In genomic region chr12:7042847-7043246, GRCh38 we compare ENCODE assay signal across 8 cellular contexts. TPM values are rescaled to one million over a fixed set of nuclear protein-coding genes. Genes with fewer than 3 reads are reported as not detected.
DNase-seq lines count a peak whose midpoint lies in the region; ATAC-seq, FAIRE-seq and TF ChIP-seq lines count a peak whose summit lies in the region.

No MANE protein-coding gene starts in this region.

- peak; percentile 43 for ATAC-seq in activated T-helper 17 cell treated with anti-CD3 and anti-CD28 coated beads, Interleukin-2, amount 50 U/mL, for 72 hours (replicated peaks)
- ATAC-seq in GM18907 (IDR thresholded peaks at IDR 0.05; ENCODE audit: unreplicated experiment) (no peak), HG03139 (IDR thresholded peaks at IDR 0.05; ENCODE audit: unreplicated experiment) (no peak)

- no peaks in the 10 kb centered on the region for H3K9me1 ChIP-seq in keratinocyte (ENCODE audit: control insufficient read depth, extremely low read depth, insufficient read depth, low read length)

- H3K36me3 Mint-ChIP-seq in activated T-helper 17 cell treated with anti-CD3 and anti-CD28 coated beads, Interleukin-2, amount 50 U/mL, for 72 hours (ENCODE audit: low read depth), result no peaks in the 10 kb centered on the region

- no peaks in the 10 kb centered on the region for H3K4me1 Mint-ChIP-seq in activated T-helper 17 cell treated with anti-CD3 and anti-CD28 coated beads, Interleukin-2, amount 50 U/mL, for 72 hours

- TF ChIP-seq CTCF in keratinocyte (optimal IDR thresholded peaks at IDR 0.05 in 1 of 3, IDR thresholded peaks at IDR 0.05 in 1 of 3, conservative IDR thresholded peaks at IDR 0.05 in 1 of 3; ENCODE audit: extremely low read depth in 1 of 3, insufficient read depth in 2 of 3, low read length in 3 of 3), result peak in 2 of 3 experiments; percentile 35 to 44

- no peaks in the 10 kb centered on the region for H3K79me2 ChIP-seq in keratinocyte (ENCODE audit: control insufficient read depth, insufficient read depth, low read length)

- H3K27ac ChIP-seq in keratinocyte (ENCODE audit: control insufficient read depth, insufficient read depth, low read length), result no peak overlapping the region

- no peaks in the 10 kb centered on the region for H3K27me3 ChIP-seq in keratinocyte (ENCODE audit: control insufficient read depth, extremely low read depth, insufficient read depth, low read length)
- no peaks in the 10 kb centered on the region for H3K27me3 ChIP-seq in MG63

- no peak overlapping the region for H3K27ac Mint-ChIP-seq in activated T-helper 17 cell treated with anti-CD3 and anti-CD28 coated beads, Interleukin-2, amount 50 U/mL, for 72 hours

- H3K4me3 Mint-ChIP-seq in activated T-helper 17 cell treated with anti-CD3 and anti-CD28 coated beads, Interleukin-2, amount 50 U/mL, for 72 hours, result no peak overlapping the region

- H3K27me3 Mint-ChIP-seq in activated T-helper 17 cell treated with anti-CD3 and anti-CD28 coated beads, Interleukin-2, amount 50 U/mL, for 72 hours, result no peaks in the 10 kb centered on the region

- H3K9ac ChIP-seq in keratinocyte (ENCODE audit: control insufficient read depth, extremely low read depth, insufficient read depth, low read length), result no peak overlapping the region

- H4K20me1 ChIP-seq in keratinocyte (ENCODE audit: control insufficient read depth, extremely low read depth, insufficient read depth, low read length), result no peaks in the 10 kb centered on the region

- H3K9me3 Mint-ChIP-seq in activated T-helper 17 cell treated with anti-CD3 and anti-CD28 coated beads, Interleukin-2, amount 50 U/mL, for 72 hours, result no peaks in the 10 kb centered on the region

- H3K36me3 ChIP-seq in keratinocyte (ENCODE audit: control insufficient read depth in 2 of 2, extremely low read depth in 1 of 2, insufficient read depth in 2 of 2, low read length in 2 of 2), result no peaks in the 10 kb centered on the region
- H3K36me3 ChIP-seq in MG63, result no peaks in the 10 kb centered on the region

- peak; percentile 5 for FAIRE-seq in keratinocyte (lab: Jason Lieb, UNC)
- no peak for FAIRE-seq in GM12891 (lab: Jason Lieb, UNC)

- H3K9me3 ChIP-seq in keratinocyte (ENCODE audit: control insufficient read depth, low read depth, low read length) (no peaks in the 10 kb centered on the region), MG63 (no peaks in the 10 kb centered on the region)

- no peak overlapping the region for H3K4me3 ChIP-seq in keratinocyte (ENCODE audit: control insufficient read depth in 2 of 3, extremely low read depth in 1 of 3, insufficient read depth in 2 of 3, low read depth in 1 of 3, low read length in 3 of 3)
- H3K4me3 ChIP-seq in MG63, result no peak overlapping the region

- H2AFZ ChIP-seq in keratinocyte (ENCODE audit: control insufficient read depth, low read length), result no peak overlapping the region

- H3K4me1 ChIP-seq in keratinocyte (ENCODE audit: control insufficient read depth, extremely low read depth, insufficient read depth, low read length), result peaks cover 8% of the 10 kb centered on the region

- dilution Hi-C loops in keratinocyte (cut with MboI; ENCODE audit: extremely low pct_ligation_motif_present, low sequenced_read_pairs), result no loop called here

- DNase-seq in DMS114 treated with DMSO at 0.1 percent for 48 hours (lab: John Stamatoyannopoulos, UW; ENCODE audit: unreplicated experiment) (peak; percentile 10), M059J (ENCODE audit: low read depth) (peak; percentile 54), keratinocyte (ENCODE audit: low read depth, low spot score) (no peak), GM12891 (ENCODE audit: insufficient read length, low spot score) (no peak), MG63 (no peak)

- no peak overlapping the region for H3K4me2 ChIP-seq in keratinocyte (ENCODE audit: control insufficient read depth, extremely low read depth, insufficient read depth, low read depth, low read length)

- TF ChIP-seq POLR2A in GM12891 (IDR thresholded peaks at IDR 0.05; ENCODE audit: low read depth, low read length), result no peak

TF ChIP-seq in GM12891, 5 proteins besides CTCF, POLR2A, EP300 and RAD21:
- TF ChIP-seq SPI1 (IDR thresholded peaks at IDR 0.05; ENCODE audit: low read depth, low read length) (no peak), POLR2AphosphoS5 (IDR thresholded peaks at IDR 0.05; ENCODE audit: low read depth, low read length) (no peak), POU2F2 (IDR thresholded peaks at IDR 0.05; ENCODE audit: low read depth, low read length) (no peak), PAX5 (IDR thresholded peaks at IDR 0.05; ENCODE audit: insufficient read depth, low read length, severe bottlenecking) (no peak), TAF1 (IDR thresholded peaks at IDR 0.05; ENCODE audit: low read depth, low read length) (no peak)

RNA-seq across cellular contexts. Expression of gene C1S, which starts 17.7 kb away (rescaled TPM):
- total RNA-seq in M059J (2014; rRNA removed; shearing (Covaris generic)), result 59.0 and 68.3 TPM in 2 replicates
- total RNA-seq in activated T-helper 17 cell treated with anti-CD3 and anti-CD28 coated beads, Interleukin-2, amount 50 U/mL, for 72 hours, result 10 to 100 TPM in 1 of 2 donors, 1 to 10 TPM in 1; 6.9 to 13.1 TPM
- 1.9 to 6.0 TPM (median 2.6 TPM) in 3 replicates for polyA plus RNA-seq in keratinocyte
- polyA plus RNA-seq in keratinocyte (2011; ENCODE audit: low read depth), result 1.1 TPM
- 0.62 and 0.90 TPM in 2 replicates for polyA plus RNA-seq in keratinocyte (2011; cell fraction: cytosol; rRNA removed)
- 6.7 and 6.9 TPM in 2 replicates for polyA plus RNA-seq in keratinocyte (2011; cell fraction: nucleus; rRNA removed)
- polyA plus RNA-seq in keratinocyte (2012; ENCODE audit: low replicate concordance), result 1.3 and 2.4 TPM in 2 replicates
- 1.1 to 4.4 TPM (median 3.7 TPM) in 3 replicates for polyA minus RNA-seq in keratinocyte
- 3.3 TPM for polyA minus RNA-seq in keratinocyte (2011; cell fraction: cytosol; rRNA and poly(A)+ RNA removed)
- polyA minus RNA-seq in keratinocyte (2011; cell fraction: nucleus; rRNA and poly(A)+ RNA removed), result 4.6 and 6.1 TPM in 2 replicates
- polyA plus RNA-seq in GM12891 (2012; ENCODE audit: low read depth, missing spikeins), result 0.56 TPM
- 21.2 and 32.6 TPM in 2 replicates for total RNA-seq in MG63 (2014; rRNA removed; shearing (Covaris generic); ENCODE audit: low replicate concordance)

RNA-seq across cellular contexts. Expression of gene LPCAT3, which starts 24.6 kb away (rescaled TPM):
- total RNA-seq in M059J (2014; rRNA removed; shearing (Covaris generic)), result 26.1 and 26.7 TPM in 2 replicates
- 10 to 100 TPM; 13.2 to 34.8 TPM for total RNA-seq in activated T-helper 17 cell treated with anti-CD3 and anti-CD28 coated beads, Interleukin-2, amount 50 U/mL, for 72 hours
- 51.0 to 69.1 TPM (median 52.0 TPM) in 3 replicates for polyA plus RNA-seq in keratinocyte
- 9.8 TPM for polyA plus RNA-seq in keratinocyte (2011; ENCODE audit: low read depth)
- polyA plus RNA-seq in keratinocyte (2011; cell fraction: cytosol; rRNA removed), result 25.7 and 31.1 TPM in 2 replicates
- 72.8 and 75.6 TPM in 2 replicates for polyA plus RNA-seq in keratinocyte (2011; cell fraction: nucleus; rRNA removed)
- 23.5 and 30.6 TPM in 2 replicates for polyA plus RNA-seq in keratinocyte (2012; ENCODE audit: low replicate concordance)
- 34.8 to 57.9 TPM (median 57.1 TPM) in 3 replicates for polyA minus RNA-seq in keratinocyte
- 28.6 TPM for polyA minus RNA-seq in keratinocyte (2011; cell fraction: cytosol; rRNA and poly(A)+ RNA removed)
- 37.1 and 47.5 TPM in 2 replicates for polyA minus RNA-seq in keratinocyte (2011; cell fraction: nucleus; rRNA and poly(A)+ RNA removed)
- polyA plus RNA-seq in GM12891 (2012; ENCODE audit: low read depth, missing spikeins), result 12.4 TPM
- 7.8 and 14.3 TPM in 2 replicates for total RNA-seq in MG63 (2014; rRNA removed; shearing (Covaris generic); ENCODE audit: low replicate concordance)

RNA-seq across cellular contexts. Expression of gene C1R, which starts 49.4 kb away (rescaled TPM):
- 88.8 and 112 TPM in 2 replicates for total RNA-seq in M059J (2014; rRNA removed; shearing (Covaris generic))
- 1 to 10 TPM; 3.2 to 3.3 TPM for total RNA-seq in activated T-helper 17 cell treated with anti-CD3 and anti-CD28 coated beads, Interleukin-2, amount 50 U/mL, for 72 hours
- polyA plus RNA-seq in keratinocyte, result 2.8 to 8.0 TPM (median 3.2 TPM) in 3 replicates
- 0.52 TPM for polyA plus RNA-seq in keratinocyte (2011; ENCODE audit: low read depth)
- 1.3 and 1.7 TPM in 2 replicates for polyA plus RNA-seq in keratinocyte (2011; cell fraction: cytosol; rRNA removed)
- 3.8 and 4.6 TPM in 2 replicates for polyA plus RNA-seq in keratinocyte (2011; cell fraction: nucleus; rRNA removed)
- 0.85 and 2.5 TPM in 2 replicates for polyA plus RNA-seq in keratinocyte (2012; ENCODE audit: low replicate concordance)
- polyA minus RNA-seq in keratinocyte, result 1.8 to 11.9 TPM (median 5.3 TPM) in 3 replicates
- 1.5 TPM for polyA minus RNA-seq in keratinocyte (2011; cell fraction: cytosol; rRNA and poly(A)+ RNA removed)
- polyA minus RNA-seq in keratinocyte (2011; cell fraction: nucleus; rRNA and poly(A)+ RNA removed), result 2.6 and 4.3 TPM in 2 replicates
- 3.8 TPM for polyA plus RNA-seq in GM12891 (2012; ENCODE audit: low read depth, missing spikeins)
- 45.9 and 50.9 TPM in 2 replicates for total RNA-seq in MG63 (2014; rRNA removed; shearing (Covaris generic); ENCODE audit: low replicate concordance)

Comparison
In these comparisons a context has a peak if more than half of its experiments do, and no peak if none do; other contexts are left out.
1. DNase-seq: peak in DMS114 treated with DMSO at 0.1 percent for 48 hours (single experiment) and M059J (single experiment); none in keratinocyte (single experiment), GM12891 (single experiment) and MG63 (single experiment).
2. RNA of gene C1R, which starts 49.4 kb away (total RNA-seq): 88.8 to 112 TPM in M059J and 45.9 to 50.9 TPM in MG63; 3.2 to 3.3 TPM in activated T-helper 17 cell treated with anti-CD3 and anti-CD28 coated beads, Interleukin-2, amount 50 U/mL, for 72 hours; every median in the first group is over 10 times any median in the second.